ENCODE assay signal across 15 cellular contexts in genomic region chr2:42547014-42547413, GRCh38. TPM values are rescaled to one million over a fixed set of nuclear protein-coding genes. Genes with fewer than 3 reads are reported as not detected.
DNase-seq lines count a peak whose midpoint lies in the region; ATAC-seq, FAIRE-seq and TF ChIP-seq lines count a peak whose summit lies in the region.
"Had no signal": no experiment of that assay in that cellular context is flagged by ENCODE, and none has a peak within 500 bp of the region (broad histone marks: within the 10 kb centered on the region; RNA-seq: fewer than 3 reads in every experiment).

No MANE protein-coding gene starts in this region.

- H3K27me3 Mint-ChIP-seq in endodermal cell (ENCODE audit: insufficient read depth) = no peaks in the 10 kb centered on the region

- H3K27ac Mint-ChIP-seq in endodermal cell = peak overlapping the region; percentile 26
- H3K27ac Mint-ChIP-seq: effector memory CD8-positive, alpha-beta T cell had no signal

- no peak for FAIRE-seq in pancreas (lab: Jason Lieb, UNC)

- no peak overlapping the region for H3K4me3 ChIP-seq in BE2C (ENCODE audit: low read depth, low read length)
- H3K4me3 ChIP-seq in HEK293 (ENCODE audit: low read depth, low read length) = no peak overlapping the region
- H3K4me3 ChIP-seq in endodermal cell (ENCODE audit: low read length) = no peak overlapping the region
- no peak overlapping the region for H3K4me3 ChIP-seq in pancreas
- H3K4me3 ChIP-seq in right cardiac atrium (ENCODE audit: low read length) = no peak overlapping the region
- H3K4me3 ChIP-seq: Peyer's patch had no signal

- H3K36me3 Mint-ChIP-seq in endodermal cell (ENCODE audit: low read depth) = no peaks in the 10 kb centered on the region

- ATAC-seq in pancreas (no peak), right cardiac atrium (no peak), GM18868 (IDR thresholded peaks at IDR 0.05; ENCODE audit: unreplicated experiment) (no peak)
- ATAC-seq: effector memory CD8-positive, alpha-beta T cell had no signal

- CTCF ChIA-PET in HEK293 (lab: Yijun Ruan, JAX) = no interaction called here

- DNase-seq in BE2C (peak; percentile 21), MV-4-11 (lab: John Stamatoyannopoulos, UW) (peak; percentile 85), endodermal cell (no peak), pancreas (no peak), kidney glomerular epithelial cell (lab: John Stamatoyannopoulos, UW) (no peak), right cardiac atrium (no peak)
- DNase-seq: activated CD4-positive, CD25-positive, alpha-beta regulatory T cell treated with anti-CD3 and anti-CD28 coated beads, Interleukin-2, amount 50 U/mL, for 72 hours; effector memory CD8-positive, alpha-beta T cell; HCEC 1CT; NCI-H146; stimulated activated CD4-positive, alpha-beta T cell treated with anti-CD3 and anti-CD28 coated beads, Interleukin-1b, Interleukin-23, amount 100 ng/mL, for 48 hours had no signal

- no peaks in the 10 kb centered on the region for H3K9me3 Mint-ChIP-seq in endodermal cell
- H3K9me3 Mint-ChIP-seq: effector memory CD8-positive, alpha-beta T cell had no signal

- intact Hi-C loops in pancreas (cut with DNase I) (no loop called here), right cardiac atrium (cut with DNase I) (no loop called here)

- H3K9me3 ChIP-seq in BE2C = no peaks in the 10 kb centered on the region
- H3K9me3 ChIP-seq in HEK293 (ENCODE audit: control insufficient read depth, insufficient read depth, low read depth, low read length) = no peaks in the 10 kb centered on the region
- H3K9me3 ChIP-seq in endodermal cell (ENCODE audit: control insufficient read depth, low read length) = no peaks in the 10 kb centered on the region
- H3K9me3 ChIP-seq in pancreas = no peaks in the 10 kb centered on the region
- no peaks in the 10 kb centered on the region for H3K9me3 ChIP-seq in right cardiac atrium (ENCODE audit: control insufficient read depth, low read length)
- H3K9me3 ChIP-seq: Peyer's patch had no signal

- 93 to 94% methylated on average over 9 of the region's 9 CpGs for WGBS in endodermal cell (ENCODE audit: insufficient coverage in 1 of 2, insufficient read length in 1 of 2), 2 experiments
- WGBS in pancreas, 2 donors = 81% methylated on average over 9 of the region's 9 CpGs
- WGBS in right cardiac atrium = 51% methylated on average over 9 of the region's 9 CpGs

- H3K27me3 ChIP-seq in BE2C (no peaks in the 10 kb centered on the region), endodermal cell (ENCODE audit: control insufficient read depth, insufficient read depth, low read length, poor library complexity, severe bottlenecking) (no peaks in the 10 kb centered on the region), pancreas (no peaks in the 10 kb centered on the region), right cardiac atrium (ENCODE audit: control insufficient read depth, insufficient read depth) (no peaks in the 10 kb centered on the region)
- H3K27me3 ChIP-seq: Peyer's patch had no signal

- H3K4me1 Mint-ChIP-seq in endodermal cell = peaks cover 23% of the 10 kb centered on the region

- TF ChIP-seq CTCF in BE2C (IDR thresholded peaks at IDR 0.05; ENCODE audit: low read depth, low read length) = no peak
- TF ChIP-seq CTCF in HEK293 (tag by site-specific recombination; IDR thresholded peaks at IDR 0.05) = no peak
- TF ChIP-seq CTCF in endodermal cell (conservative IDR thresholded peaks at IDR 0.05) = no peak
- no peak for TF ChIP-seq CTCF in pancreas (IDR thresholded peaks at IDR 0.05)

- H3K36me3 ChIP-seq in BE2C = no peaks in the 10 kb centered on the region
- H3K36me3 ChIP-seq in HEK293 (ENCODE audit: control insufficient read depth in 2 of 2, insufficient read depth in 1 of 2, low read length in 2 of 2) = no peaks in the 10 kb centered on the region
- H3K36me3 ChIP-seq in endodermal cell (ENCODE audit: control insufficient read depth, insufficient read depth, low read length) = no peaks in the 10 kb centered on the region
- H3K36me3 ChIP-seq in pancreas = no peaks in the 10 kb centered on the region
- H3K36me3 ChIP-seq: Peyer's patch had no signal

- no peak overlapping the region for H3K4me3 Mint-ChIP-seq in endodermal cell
- H3K4me3 Mint-ChIP-seq: effector memory CD8-positive, alpha-beta T cell had no signal

- POLR2A ChIA-PET in HEK293 (lab: Yijun Ruan, JAX) = no interaction called here

- H3K27ac ChIP-seq in HEK293 (ENCODE audit: extremely low read depth, low read depth, low read length) (no peak overlapping the region), endodermal cell (ENCODE audit: low read depth, low read length) (no peak overlapping the region), pancreas (no peak overlapping the region), right cardiac atrium (ENCODE audit: low read length) (no peak overlapping the region)
- H3K27ac ChIP-seq: parathyroid adenoma, Peyer's patch had no signal

- no peak overlapping the region for H3K9ac ChIP-seq in endodermal cell (ENCODE audit: extremely low read depth, low read length, poor library complexity, severe bottlenecking)
- H3K9ac ChIP-seq: parathyroid adenoma had no signal

- H3K4me1 ChIP-seq in BE2C (peaks cover 6% of the 10 kb centered on the region; the same call in 1 of the 2 replicates), HEK293 (ENCODE audit: control insufficient read depth, insufficient read depth, low read length) (no peaks in the 10 kb centered on the region), endodermal cell (ENCODE audit: control insufficient read depth, insufficient read depth, low read length) (peaks cover 11% of the 10 kb centered on the region), pancreas (no peaks in the 10 kb centered on the region), right cardiac atrium (ENCODE audit: control insufficient read depth, insufficient read depth, low read length) (no peaks in the 10 kb centered on the region)
- H3K4me1 ChIP-seq: parathyroid adenoma, Peyer's patch had no signal

TF ChIP-seq in HEK293, 187 proteins besides CTCF, POLR2A, EP300 and RAD21:
- TF ChIP-seq ZBTB11 (tag by site-specific recombination; conservative IDR thresholded peaks at IDR 0.05; ENCODE audit: low read depth) (no peak), ZBTB20 (tag by site-specific recombination; IDR thresholded peaks at IDR 0.05) (peak; percentile 38; the same call in 1 of the 2 replicates)

RNA-seq across cellular contexts. Expression of gene MTA3, which starts 21.4 kb away (rescaled TPM):
- polyA plus RNA-seq in BE2C (2012; ENCODE audit: insufficient read depth, insufficient read length, low read depth) = 25.1 TPM
- 100 to 1,000 TPM; 138 to 154 TPM for total RNA-seq in endodermal cell
- polyA plus RNA-seq in endodermal cell (2013, experiment 1 of 2) = 77.1 TPM
- 69.4 TPM for polyA plus RNA-seq in endodermal cell (2013, experiment 2 of 2)
- 10 to 100 TPM; 17.2 to 28.1 (median 22.9) TPM for total RNA-seq in pancreas
- polyA plus RNA-seq in pancreas = 10 to 100 TPM; 16.8 to 20.9 TPM
- 10 to 100 TPM; 24.8 to 31.0 (median 28.9) TPM for total RNA-seq in right cardiac atrium
- 24.6 TPM for polyA plus RNA-seq in right cardiac atrium

RNA-seq across cellular contexts. Expression of gene KCNG3, which starts 53.2 kb away (rescaled TPM):
- polyA plus RNA-seq in BE2C (2012; ENCODE audit: insufficient read depth, insufficient read length, low read depth) = not detected
- 1 to 10 TPM in 1 of 2 donors, under 1 TPM in 1; 0.84 to 1.5 TPM for total RNA-seq in endodermal cell
- polyA plus RNA-seq in endodermal cell (2013, experiment 1 of 2) = 0.64 TPM
- 0.50 TPM for polyA plus RNA-seq in endodermal cell (2013, experiment 2 of 2)
- total RNA-seq in pancreas = under 1 TPM; 0.23 to 0.83 (median 0.74) TPM
- under 1 TPM; 0.42 to 0.77 TPM for polyA plus RNA-seq in pancreas
- total RNA-seq in right cardiac atrium = not detected
- not detected for polyA plus RNA-seq in right cardiac atrium

Comparison
In these comparisons a context has a peak if more than half of its experiments do, and no peak if none do; other contexts are left out.
1. DNase-seq: peak in BE2C (single experiment) and MV-4-11 (single experiment); none in endodermal cell (single experiment), pancreas (0 of 6), kidney glomerular epithelial cell (single experiment) and right cardiac atrium (0 of 3).
2. RNA of gene MTA3, which starts 21.4 kb away (total RNA-seq): 138 to 154 TPM in endodermal cell; 24.8 to 31.0 TPM in right cardiac atrium and 17.2 to 28.1 TPM in pancreas; every median in the first group is over 4 times any median in the second.